Comparison of ENCODE assay signal across 12 cellular contexts in genomic region chr17:63985387-63986140, GRCh38. TPM values are rescaled to one million over a fixed set of nuclear protein-coding genes. Genes with fewer than 3 reads are reported as not detected.
DNase-seq lines count a peak whose midpoint lies in the region; ATAC-seq and TF ChIP-seq lines count a peak whose summit lies in the region.
"Had no signal": no experiment of that assay in that cellular context is flagged by ENCODE, and none has a peak within 500 bp of the region (broad histone marks: within the 10 kb centered on the region; RNA-seq: fewer than 3 reads in every experiment).

No MANE protein-coding gene starts in this region.

- no peak overlapping the region for H3K4me3 Mint-ChIP-seq in CD8-positive, alpha-beta T cell

- H3K27ac ChIP-seq in CD8-positive, alpha-beta T cell (ENCODE audit: low read depth, low read length), result no peak overlapping the region
- H3K27ac ChIP-seq in effector memory CD4-positive, alpha-beta T cell (ENCODE audit: insufficient read depth, low read length, poor library complexity, severe bottlenecking), result peak overlapping the region; percentile 25
- H3K27ac ChIP-seq in sigmoid colon (peak overlapping the region; percentile 12 to 72 (median 34)), hepatocyte (no peak overlapping the region)
- H3K27ac ChIP-seq: SJSA1 had no signal

- H2AFZ ChIP-seq in hepatocyte, result no peak overlapping the region

- ATAC-seq in CD8-positive, alpha-beta T cell, result no peak
- ATAC-seq in GM19395 (IDR thresholded peaks at IDR 0.05; ENCODE audit: unreplicated experiment) (no peak), GM21825 (IDR thresholded peaks at IDR 0.05; ENCODE audit: unreplicated experiment) (no peak)

- peak overlapping the region; percentile 33 for H3K27ac Mint-ChIP-seq in CD8-positive, alpha-beta T cell

- no peaks in the 10 kb centered on the region for H3K36me3 Mint-ChIP-seq in CD8-positive, alpha-beta T cell

- no peaks in the 10 kb centered on the region for H3K79me2 ChIP-seq in hepatocyte

- no peak overlapping the region for H3K4me3 ChIP-seq in CD8-positive, alpha-beta T cell (ENCODE audit: low read depth, low read length)
- H3K4me3 ChIP-seq in NB4 (ENCODE audit: low read depth, low read length), result no peak overlapping the region
- no peak overlapping the region for H3K4me3 ChIP-seq in effector memory CD4-positive, alpha-beta T cell (ENCODE audit: insufficient read depth, low read depth, low read length, poor library complexity, severe bottlenecking)
- H3K4me3 ChIP-seq in sigmoid colon, result no peak overlapping the region
- H3K4me3 ChIP-seq in hepatocyte, result no peak overlapping the region
- H3K4me3 ChIP-seq: dorsolateral prefrontal cortex, SJSA1 had no signal

- CTCF ChIA-PET in CD8-positive, alpha-beta T cell (lab: Charles Lee), result interaction anchor here (1.0 to 18.0 kb wide), 13 partner anchors 8 to 75 kb away, joined by 3 to 293 read pairs (median 4); partner anchors contain the start of genes CD79B, CSHL1 and ICAM2

- no peaks in the 10 kb centered on the region for H3K36me3 ChIP-seq in CD8-positive, alpha-beta T cell (ENCODE audit: insufficient read depth, low read length)
- H3K36me3 ChIP-seq in effector memory CD4-positive, alpha-beta T cell (ENCODE audit: control insufficient read depth, insufficient read depth, low read length), result no peaks in the 10 kb centered on the region
- H3K36me3 ChIP-seq in sigmoid colon, result no peaks in the 10 kb centered on the region
- no peaks in the 10 kb centered on the region for H3K36me3 ChIP-seq in hepatocyte (replicated peaks; ENCODE audit: insufficient read depth, low read depth)
- H3K36me3 ChIP-seq: SJSA1 had no signal

- POLR2A ChIA-PET in CD8-positive, alpha-beta T cell (lab: Charles Lee), result interaction anchor here (0.6 to 1.7 kb wide), 5 partner anchors 9 to 291 kb away, joined by 3 to 12 read pairs (median 3); partner anchors contain the start of gene ICAM2

- no peaks in the 10 kb centered on the region for H3K27me3 Mint-ChIP-seq in CD8-positive, alpha-beta T cell (ENCODE audit: low read depth)

- peaks cover 13% of the 10 kb centered on the region for H3K4me1 ChIP-seq in CD8-positive, alpha-beta T cell (ENCODE audit: insufficient read depth, low read length)
- peaks cover 22% of the 10 kb centered on the region for H3K4me1 ChIP-seq in effector memory CD4-positive, alpha-beta T cell (ENCODE audit: control insufficient read depth, insufficient read depth, low read length, poor library complexity, severe bottlenecking)
- H3K4me1 ChIP-seq in sigmoid colon (peaks cover 0 to 56% (median 42%) of the 10 kb centered on the region in 4 donors), hepatocyte (ENCODE audit: insufficient read depth) (peaks cover 16% of the 10 kb centered on the region)

- no peaks in the 10 kb centered on the region for H3K27me3 ChIP-seq in CD8-positive, alpha-beta T cell (ENCODE audit: insufficient read depth, low read length)
- H3K27me3 ChIP-seq in effector memory CD4-positive, alpha-beta T cell (replicated peaks; ENCODE audit: control insufficient read depth, insufficient read depth, low read length, poor library complexity, severe bottlenecking), result no peaks in the 10 kb centered on the region
- peaks cover 0 to 11% (median 2%) of the 10 kb centered on the region in 3 donors for H3K27me3 ChIP-seq in sigmoid colon
- H3K27me3 ChIP-seq in hepatocyte, result no peaks in the 10 kb centered on the region

- no peaks in the 10 kb centered on the region for H3K9me3 ChIP-seq in CD8-positive, alpha-beta T cell (ENCODE audit: low read length)
- H3K9me3 ChIP-seq in effector memory CD4-positive, alpha-beta T cell (ENCODE audit: control insufficient read depth, low read length), result no peaks in the 10 kb centered on the region
- H3K9me3 ChIP-seq in sigmoid colon (peaks cover 0 to 3% (median 0%) of the 10 kb centered on the region in 4 donors), hepatocyte (ENCODE audit: low read depth) (no peaks in the 10 kb centered on the region)

- peaks cover 28% of the 10 kb centered on the region for H3K4me1 Mint-ChIP-seq in CD8-positive, alpha-beta T cell (ENCODE audit: low read depth)

- no peak for TF ChIP-seq CTCF in CD8-positive, alpha-beta T cell (IDR thresholded peaks at IDR 0.05)
- no peak for TF ChIP-seq CTCF in NB4 (IDR thresholded peaks at IDR 0.05; ENCODE audit: low read depth, low read length)
- no peak for TF ChIP-seq CTCF in sigmoid colon (IDR thresholded peaks at IDR 0.05)
- no peak for TF ChIP-seq CTCF in hepatocyte (IDR thresholded peaks at IDR 0.05; ENCODE audit: poor library complexity)

- 81 to 90% methylated on average over 13 of the region's 13 CpGs for WGBS in sigmoid colon, 2 donors
- WGBS in hepatocyte (ENCODE audit: low lambda C conversion rate, missing lambda C conversion rate), result 92% methylated on average over 13 of the region's 13 CpGs

- no peak for TF ChIP-seq POLR2A in NB4 (IDR thresholded peaks at IDR 0.05; ENCODE audit: extremely low read depth, insufficient read length)
- TF ChIP-seq POLR2A in sigmoid colon (IDR thresholded peaks at IDR 0.05), result no peak

- no peak for TF ChIP-seq EP300 in sigmoid colon (IDR thresholded peaks at IDR 0.05)

- peaks cover 6% of the 10 kb centered on the region for H3K9me3 Mint-ChIP-seq in CD8-positive, alpha-beta T cell

- no peak for DNase-seq in CD8-positive, alpha-beta T cell
- DNase-seq in NB4 (ENCODE audit: low read depth) (peak; percentile 28), sigmoid colon (no peak), hepatocyte (ENCODE audit: low spot score) (no peak)
- DNase-seq in effector memory CD4-positive, alpha-beta T cell, result no peak
- no peak for DNase-seq in central memory CD4-positive, alpha-beta T cell
- DNase-seq: activated CD8-positive, alpha-beta memory T cell treated with anti-CD3 and anti-CD28 coated beads, Interleukin-2, amount 50 U/mL, for 48 hours; dorsolateral prefrontal cortex had no signal

- H3K4me2 ChIP-seq in hepatocyte, result no peak overlapping the region

- no peaks in the 10 kb centered on the region for H4K20me1 ChIP-seq in hepatocyte (ENCODE audit: insufficient read depth, poor library complexity, severe bottlenecking)

- intact Hi-C loops in CD8-positive, alpha-beta T cell (cut with DNase I, micrococcal nuclease), result loop anchor here (1.0 to 5.0 kb wide), 2 partner anchors 36 to 38 kb away; no protein-coding TSS in a partner anchor
- intact Hi-C loops in sigmoid colon (cut with DNase I), result no loop called here

- H3K9me2 ChIP-seq in hepatocyte (replicated peaks; ENCODE audit: insufficient read depth), result no peaks in the 10 kb centered on the region

RNA-seq across cellular contexts. Expression of gene PRR29, which starts 12.6 kb away (rescaled TPM):
- total RNA-seq in CD8-positive, alpha-beta T cell, result under 1 TPM; 0.24 to 0.97 TPM
- total RNA-seq in sigmoid colon (not detected), hepatocyte (0.13 and 0.36 TPM in 2 replicates)
- polyA plus RNA-seq in sigmoid colon (under 1 TPM in 2 of 3 donors, not detected in 1; 0.22 to 0.60 TPM), hepatocyte (0.62 and 1.4 TPM in 2 replicates)
- total RNA-seq: NCI-H460 had no signal

RNA-seq across cellular contexts. Expression of gene SCN4A, which starts 12.8 kb away (rescaled TPM):
- under 1 TPM in 1 of 2 experiments, not detected in 1; 0.14 TPM for total RNA-seq in CD8-positive, alpha-beta T cell
- 1 to 10 TPM in 2 of 4 donors, under 1 TPM in 2; 0.68 to 4.2 (median 1.0) TPM for total RNA-seq in sigmoid colon
- under 1 TPM in 2 of 3 donors, not detected in 1; 0.23 to 0.52 TPM for polyA plus RNA-seq in sigmoid colon
- total RNA-seq in hepatocyte, result under 0.01 and 0.07 TPM in 2 replicates
- not detected in 2 replicates for polyA plus RNA-seq in hepatocyte
- total RNA-seq: SJSA1 had no signal

RNA-seq across cellular contexts. Expression of gene ICAM2, which starts 34.9 kb away (rescaled TPM):
- 10 to 100 TPM; 38.0 to 38.7 TPM for total RNA-seq in CD8-positive, alpha-beta T cell
- total RNA-seq in sigmoid colon, result 10 to 100 TPM; 27.4 to 59.5 (median 29.9) TPM
- 10 to 100 TPM in 1 of 3 donors, 1 to 10 TPM in 2; 6.0 to 31.7 (median 7.4) TPM for polyA plus RNA-seq in sigmoid colon
- 6.0 and 8.4 TPM in 2 replicates for total RNA-seq in hepatocyte
- polyA plus RNA-seq in hepatocyte, result 2.7 and 3.4 TPM in 2 replicates
- total RNA-seq: NCI-H460 had no signal

RNA-seq across cellular contexts. Expression of gene CD79B, which starts 53.4 kb away (rescaled TPM):
- total RNA-seq in CD8-positive, alpha-beta T cell, result 1 to 10 TPM; 2.9 to 3.2 TPM
- total RNA-seq in sigmoid colon (1 to 10 TPM in 2 of 4 donors, under 1 TPM in 2; 0.66 to 1.8 (median 0.96) TPM), hepatocyte (0.57 TPM in 1 of 2 replicates, not detected in the other)
- polyA plus RNA-seq in sigmoid colon (100 to 1,000 TPM in 1 of 3 donors, 1 to 10 TPM in 1, not detected in 1; 2.4 to 112 TPM), hepatocyte (1.2 TPM in 2 replicates)
- total RNA-seq: NCI-H460, SJSA1 had no signal

Comparison
In these comparisons a context has a peak if more than half of its experiments do, and no peak if none do; other contexts are left out.
1. H3K27ac ChIP-seq: peak in effector memory CD4-positive, alpha-beta T cell (single experiment) and sigmoid colon (4 of 4); none in CD8-positive, alpha-beta T cell (single experiment) and hepatocyte (single experiment).